Comparison of ENCODE assay signal across 9 cellular contexts in the genomic region with DNA sequence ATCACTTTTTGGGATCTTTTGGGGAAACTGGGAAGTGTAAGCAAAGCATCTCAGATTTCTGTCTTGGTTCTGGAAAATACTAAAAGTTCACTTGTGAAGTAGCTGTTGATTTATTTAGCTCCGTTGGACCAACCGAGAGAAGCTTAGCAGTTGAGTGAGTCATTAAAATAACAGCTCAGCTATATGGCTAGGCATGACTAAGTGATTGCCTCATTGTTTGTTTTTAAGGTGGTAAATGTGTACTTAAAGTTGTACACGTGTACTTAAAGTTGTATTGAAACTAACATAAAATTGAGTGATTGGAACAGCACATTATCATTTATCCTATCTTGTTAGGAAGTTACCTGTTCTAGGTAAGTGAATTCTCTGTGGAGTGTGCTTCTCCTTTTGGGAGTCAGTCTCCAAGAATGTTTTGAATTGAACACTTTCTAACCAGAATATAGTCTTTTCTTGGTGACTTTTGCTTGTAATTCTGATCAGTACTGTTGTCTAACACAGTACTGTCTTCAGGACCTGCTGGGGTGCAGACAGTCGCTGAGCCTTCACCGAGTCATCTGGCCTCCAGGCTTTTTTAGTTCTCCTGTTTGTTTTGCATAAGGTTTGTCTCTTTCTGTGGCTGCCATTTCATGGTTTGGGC. TPM values are rescaled to one million over a fixed set of nuclear protein-coding genes. Genes with fewer than 3 reads are reported as not detected.
DNase-seq lines count a peak whose midpoint lies in the region; ATAC-seq and TF ChIP-seq lines count a peak whose summit lies in the region.
"Had no signal": no experiment of that assay in that cellular context is flagged by ENCODE, and none has a peak within 500 bp of the region (broad histone marks: within the 10 kb centered on the region; RNA-seq: fewer than 3 reads in every experiment).

No MANE protein-coding gene starts in this region.

- H3K36me3 Mint-ChIP-seq in neural crest cell (ENCODE audit: low read depth) = peaks cover 4% of the 10 kb centered on the region

- DNase-seq in DMS 273 (lab: John Stamatoyannopoulos, UW; ENCODE audit: unreplicated experiment) = peak; percentile 27
- DNase-seq in DMS 273 treated with DMSO at 0.1 percent for 48 hours (lab: John Stamatoyannopoulos, UW) = no peak
- DNase-seq in RWPE1 (ENCODE audit: low spot score) = peak; percentile 78
- no peak for DNase-seq in neural crest cell (ENCODE audit: low read depth, low spot score)

- WGBS in ectodermal cell, 2 experiments = 31 to 46% methylated on average over 5 of the region's 5 CpGs

- no peaks in the 10 kb centered on the region for H3K9me3 Mint-ChIP-seq in neural crest cell

- H3K4me1 Mint-ChIP-seq in neural crest cell = peaks cover 54% of the 10 kb centered on the region

- CTCF ChIA-PET in RWPE1 (lab: Yijun Ruan, JAX) = no interaction called here

- no peak overlapping the region for H3K27ac Mint-ChIP-seq in neural crest cell (ENCODE audit: unreplicated experiment)

- no peaks in the 10 kb centered on the region for H3K9me3 ChIP-seq in ectodermal cell (ENCODE audit: control insufficient read depth, low read length)

- H3K27ac ChIP-seq in RWPE1 = peak overlapping the region; percentile 60; the same call in 1 of the 2 replicates
- H3K27ac ChIP-seq in ectodermal cell (ENCODE audit: insufficient read depth, low read depth, low read length, poor library complexity, severe bottlenecking) = peak overlapping the region; percentile 17
- H3K27ac ChIP-seq: BLaER1 had no signal

- ATAC-seq in HG02973 (IDR thresholded peaks at IDR 0.05; ENCODE audit: unreplicated experiment) (peak; percentile 21), GM18907 (IDR thresholded peaks at IDR 0.05; ENCODE audit: unreplicated experiment) (no peak), HG03175 (IDR thresholded peaks at IDR 0.05; ENCODE audit: unreplicated experiment) (no peak)

- H3K4me3 ChIP-seq in ectodermal cell (ENCODE audit: insufficient read depth, low read depth, low read length) = no peak overlapping the region
- H3K4me3 ChIP-seq: BLaER1 had no signal

- H3K4me3 Mint-ChIP-seq in neural crest cell = peak overlapping the region; percentile 86

- no peaks in the 10 kb centered on the region for H3K27me3 ChIP-seq in ectodermal cell (ENCODE audit: control insufficient read depth, insufficient read depth, low read length, poor library complexity, severe bottlenecking)
- H3K27me3 ChIP-seq: BLaER1 had no signal

- peaks cover 27% of the 10 kb centered on the region for H3K4me1 ChIP-seq in ectodermal cell (ENCODE audit: control insufficient read depth, insufficient read depth, low read length)

- H3K27me3 Mint-ChIP-seq in neural crest cell (ENCODE audit: low read depth) = no peaks in the 10 kb centered on the region

- TF ChIP-seq CTCF in RWPE1 (conservative IDR thresholded peaks at IDR 0.05; ENCODE audit: low read depth) (no peak), neural crest cell (conservative IDR thresholded peaks at IDR 0.05) (no peak)

- POLR2A ChIA-PET in RWPE1 (lab: Yijun Ruan, JAX; ENCODE audit: low non-redundant PET) = no interaction called here

- H3K36me3 ChIP-seq in ectodermal cell (ENCODE audit: control insufficient read depth, insufficient read depth, low read length) = peaks cover 12% of the 10 kb centered on the region

RNA-seq across cellular contexts. Expression of a gene that starts 2.9 kb away (rescaled TPM):
- polyA plus RNA-seq in ectodermal cell (2013, experiment 1 of 4) = 28.3 TPM
- 26.8 TPM for polyA plus RNA-seq in ectodermal cell (2013, experiment 2 of 4)
- 15.7 TPM for polyA plus RNA-seq in ectodermal cell (2013, experiment 3 of 4)
- 18.8 TPM for polyA plus RNA-seq in ectodermal cell (2013, experiment 4 of 4)
- total RNA-seq in neural crest cell = 32.1 and 33.9 TPM in 2 replicates

RNA-seq across cellular contexts. Expression of a gene that starts 40.1 kb away (rescaled TPM):
- polyA plus RNA-seq in ectodermal cell (2013, experiment 1 of 4) = 1.1 TPM
- 1.3 TPM for polyA plus RNA-seq in ectodermal cell (2013, experiment 2 of 4)
- 0.53 TPM for polyA plus RNA-seq in ectodermal cell (2013, experiment 3 of 4)
- 1.2 TPM for polyA plus RNA-seq in ectodermal cell (2013, experiment 4 of 4)
- 2.8 TPM in 2 replicates for total RNA-seq in neural crest cell

Comparison
In these comparisons a context has a peak if more than half of its experiments do, and no peak if none do; other contexts are left out.
1. DNase-seq: peak in DMS 273 (single experiment) and RWPE1 (single experiment); none in DMS 273 treated with DMSO at 0.1 percent for 48 hours (single experiment) and neural crest cell (single experiment).